ENCODE assay signal across 11 cellular contexts in genomic region chr21:44223334-44223733, GRCh38. TPM values are rescaled to one million over a fixed set of nuclear protein-coding genes. Genes with fewer than 3 reads are reported as not detected.
DNase-seq lines count a peak whose midpoint lies in the region; ATAC-seq, FAIRE-seq and TF ChIP-seq lines count a peak whose summit lies in the region.
"Not testable (repeated sequence)": the region's sequence is repeated elsewhere in the genome, so short reads cannot be mapped to it uniquely, and the experiment has no call there.
"Had no signal": no experiment of that assay in that cellular context is flagged by ENCODE, and none has a peak within 500 bp of the region (broad histone marks: within the 10 kb centered on the region; RNA-seq: fewer than 3 reads in every experiment).

No MANE protein-coding gene starts in this region.

- CTCF ChIA-PET in activated B cell treated with CpG ODN at 0.5 μM for 24 hours (lab: Charles Lee); endothelial cell of umbilical vein (lab: Charles Lee): not testable (repeated sequence)

- H3K9me1 ChIP-seq in endothelial cell of umbilical vein (replicated peaks; ENCODE audit: control insufficient read depth, extremely low read depth, insufficient read depth, low read length); keratinocyte (ENCODE audit: control insufficient read depth, extremely low read depth, insufficient read depth, low read length): not testable (repeated sequence)

- not testable (repeated sequence) for H3K4me2 ChIP-seq in endothelial cell of umbilical vein (ENCODE audit: insufficient read depth, low read length); keratinocyte (ENCODE audit: control insufficient read depth, extremely low read depth, insufficient read depth, low read depth, low read length)

- ATAC-seq in activated B cell treated with CpG ODN at 0.5 μM for 24 hours (ENCODE audit: low read depth) (peak; percentile 13), heart left ventricle (peak; percentile 38 to 82 (median 64)), right lobe of liver (peak in 3 of 4 donors; percentile 31 to 45 (median 36))
- ATAC-seq in stimulated activated naive B cell treated with anti-CD40 and anti-IgM and Interleukin-4, amounts not matched to agents 10 μg/mL and 1 μg/mL and 100 μg/mL, for 72 hours (replicated peaks): peak; percentile 25 to 29

- not testable (repeated sequence) for H3K27ac ChIP-seq in endothelial cell of umbilical vein (ENCODE audit: insufficient read depth, low read depth, low read length); heart left ventricle; keratinocyte (ENCODE audit: control insufficient read depth, insufficient read depth, low read length); right lobe of liver

- DNase-seq in activated B cell treated with CpG ODN at 0.5 μM for 24 hours; endothelial cell of umbilical vein (ENCODE audit: low read depth, low spot score); heart left ventricle; keratinocyte (ENCODE audit: low read depth, low spot score); right lobe of liver; stimulated activated naive B cell treated with anti-CD40 and anti-IgM and Interleukin-4, amounts not matched to agents 10 μg/mL and 1 μg/mL and 100 μg/mL, for 72 hours: not testable (repeated sequence)

- not testable (repeated sequence) for H2AFZ ChIP-seq in endothelial cell of umbilical vein (ENCODE audit: low read depth, low read length); keratinocyte (ENCODE audit: control insufficient read depth, low read length)

- TF ChIP-seq POLR2A in endothelial cell of umbilical vein (IDR thresholded peaks at IDR 0.05; ENCODE audit: low read depth, low read length); heart left ventricle (IDR thresholded peaks at IDR 0.05); right lobe of liver (IDR thresholded peaks at IDR 0.05): not testable (repeated sequence)

- H4K20me1 ChIP-seq in endothelial cell of umbilical vein (replicated peaks; ENCODE audit: control insufficient read depth, extremely low read depth, insufficient read depth, low read length); keratinocyte (ENCODE audit: control insufficient read depth, extremely low read depth, insufficient read depth, low read length): not testable (repeated sequence)

- H3K79me2 ChIP-seq in endothelial cell of umbilical vein (ENCODE audit: control insufficient read depth, insufficient read depth, low read length); keratinocyte (ENCODE audit: control insufficient read depth, insufficient read depth, low read length): not testable (repeated sequence)

- no CpG with 5 or more reads among the region's 5 CpGs for WGBS in heart left ventricle, 4 donors
- no CpG with 5 or more reads among the region's 5 CpGs for WGBS in right lobe of liver (ENCODE audit: insufficient coverage, low coverage, low lambda C conversion rate, missing lambda C conversion rate)

- TF ChIP-seq CTCF in activated B cell treated with CpG ODN at 0.5 μM for 24 hours (IDR thresholded peaks at IDR 0.05); endothelial cell of umbilical vein (IDR thresholded peaks at IDR 0.05; ENCODE audit: extremely low read depth in 1 of 2, insufficient read depth in 1 of 2, low read depth in 1 of 2, low read length in 2 of 2); heart left ventricle (IDR thresholded peaks at IDR 0.05); keratinocyte (optimal IDR thresholded peaks at IDR 0.05 in 1 of 3, IDR thresholded peaks at IDR 0.05 in 1 of 3, conservative IDR thresholded peaks at IDR 0.05 in 1 of 3; ENCODE audit: extremely low read depth in 1 of 3, insufficient read depth in 2 of 3, low read length in 3 of 3); right lobe of liver (IDR thresholded peaks at IDR 0.05): not testable (repeated sequence)

- not testable (repeated sequence) for H3K9ac ChIP-seq in endothelial cell of umbilical vein (replicated peaks; ENCODE audit: extremely low read depth, insufficient read depth, low read length); keratinocyte (ENCODE audit: control insufficient read depth, extremely low read depth, insufficient read depth, low read length)

- not testable (repeated sequence) for H3K36me3 Mint-ChIP-seq in activated B cell treated with CpG ODN at 0.5 μM for 24 hours (ENCODE audit: low read depth); stimulated activated naive B cell treated with anti-CD40 and anti-IgM and Interleukin-4, amounts not matched to agents 10 μg/mL and 1 μg/mL and 100 μg/mL, for 72 hours

- H3K27me3 ChIP-seq in endothelial cell of umbilical vein (ENCODE audit: control insufficient read depth in 2 of 2, insufficient read depth in 2 of 2, low read length in 2 of 2); heart left ventricle; keratinocyte (ENCODE audit: control insufficient read depth, extremely low read depth, insufficient read depth, low read length); right lobe of liver: not testable (repeated sequence)

- H3K9me3 ChIP-seq in endothelial cell of umbilical vein (replicated peaks; ENCODE audit: control insufficient read depth, insufficient read depth, low read length); heart left ventricle; keratinocyte (ENCODE audit: control insufficient read depth, low read depth, low read length); right lobe of liver: not testable (repeated sequence)

- not testable (repeated sequence) for H3K4me3 ChIP-seq in endothelial cell of umbilical vein (replicated peaks in 1 of 3; ENCODE audit: insufficient read depth in 1 of 3, low read depth in 1 of 3, low read length in 3 of 3); heart left ventricle; keratinocyte (ENCODE audit: control insufficient read depth in 2 of 3, extremely low read depth in 1 of 3, insufficient read depth in 2 of 3, low read depth in 1 of 3, low read length in 3 of 3); right lobe of liver

- not testable (repeated sequence) for H3K27me3 Mint-ChIP-seq in activated B cell treated with CpG ODN at 0.5 μM for 24 hours; stimulated activated naive B cell treated with anti-CD40 and anti-IgM and Interleukin-4, amounts not matched to agents 10 μg/mL and 1 μg/mL and 100 μg/mL, for 72 hours

- H3K4me3 Mint-ChIP-seq in activated B cell treated with CpG ODN at 0.5 μM for 24 hours; stimulated activated naive B cell treated with anti-CD40 and anti-IgM and Interleukin-4, amounts not matched to agents 10 μg/mL and 1 μg/mL and 100 μg/mL, for 72 hours: not testable (repeated sequence)

- TSS peak; percentile 22 for BruUV-seq in endothelial cell of umbilical vein (replicated peaks; lab: Mats Ljungman, UMichigan)

- not testable (repeated sequence) for H3K36me3 ChIP-seq in endothelial cell of umbilical vein (ENCODE audit: control insufficient read depth in 2 of 2, extremely low read depth in 1 of 2, insufficient read depth in 2 of 2, low read length in 2 of 2); heart left ventricle; keratinocyte (ENCODE audit: control insufficient read depth in 2 of 2, extremely low read depth in 1 of 2, insufficient read depth in 2 of 2, low read length in 2 of 2); right lobe of liver

- not testable (repeated sequence) for H3K4me1 Mint-ChIP-seq in activated B cell treated with CpG ODN at 0.5 μM for 24 hours; stimulated activated naive B cell treated with anti-CD40 and anti-IgM and Interleukin-4, amounts not matched to agents 10 μg/mL and 1 μg/mL and 100 μg/mL, for 72 hours

- H3K4me1 ChIP-seq in endothelial cell of umbilical vein (ENCODE audit: control insufficient read depth, extremely low read depth, insufficient read depth, low read length); heart left ventricle; keratinocyte (ENCODE audit: control insufficient read depth, extremely low read depth, insufficient read depth, low read length); right lobe of liver: not testable (repeated sequence)

- dilution Hi-C loops in endothelial cell of umbilical vein (cut with MboI; ENCODE audit: extremely low pct_ligation_motif_present, low sequenced_read_pairs); keratinocyte (cut with MboI; ENCODE audit: extremely low pct_ligation_motif_present, low sequenced_read_pairs): not testable (repeated sequence)

- not testable (repeated sequence) for H3K27ac Mint-ChIP-seq in activated B cell treated with CpG ODN at 0.5 μM for 24 hours; stimulated activated naive B cell treated with anti-CD40 and anti-IgM and Interleukin-4, amounts not matched to agents 10 μg/mL and 1 μg/mL and 100 μg/mL, for 72 hours

- not testable (repeated sequence) for H3K9me3 Mint-ChIP-seq in activated B cell treated with CpG ODN at 0.5 μM for 24 hours; stimulated activated naive B cell treated with anti-CD40 and anti-IgM and Interleukin-4, amounts not matched to agents 10 μg/mL and 1 μg/mL and 100 μg/mL, for 72 hours

- intact Hi-C loops in activated B cell treated with CpG ODN at 0.5 μM for 24 hours (cut with micrococcal nuclease); endothelial cell of umbilical vein (cut with micrococcal nuclease); heart left ventricle (cut with DNase I); right lobe of liver (cut with DNase I): not testable (repeated sequence)

- POLR2A ChIA-PET in activated B cell treated with CpG ODN at 0.5 μM for 24 hours (lab: Charles Lee); endothelial cell of umbilical vein (lab: Charles Lee): not testable (repeated sequence)

- not testable (repeated sequence) for FAIRE-seq in endothelial cell of umbilical vein (lab: Jason Lieb, UNC)
- FAIRE-seq in keratinocyte (lab: Jason Lieb, UNC): peak; percentile 63

RNA-seq across cellular contexts. Expression of gene ICOSLG, which starts 17.4 kb away (rescaled TPM):
- total RNA-seq in activated B cell treated with CpG ODN at 0.5 μM for 24 hours (36.4 and 40.9 TPM in 2 replicates), endothelial cell of umbilical vein (2.9 and 3.4 TPM in 2 replicates), heart left ventricle (1 to 10 TPM in 8 of 9 donors, under 1 TPM in 1; 0.78 to 5.5 (median 1.5) TPM), right lobe of liver (1 to 10 TPM; 1.1 to 2.7 (median 1.7) TPM)
- polyA plus RNA-seq in endothelial cell of umbilical vein (0.91 and 1.7 TPM in 2 replicates), heart left ventricle (1 to 10 TPM in 1 of 2 donors, under 1 TPM in 1; 0.80 to 2.6 TPM), keratinocyte (1.7 to 2.2 TPM (median 1.8 TPM) in 3 replicates)
- 1.3 and 1.9 TPM in 2 replicates for polyA plus RNA-seq in endothelial cell of umbilical vein (2011; cell fraction: cytosol; rRNA removed)
- 2.0 and 2.2 TPM in 2 replicates for polyA plus RNA-seq in endothelial cell of umbilical vein (2011; cell fraction: nucleus; rRNA removed)
- polyA plus RNA-seq in endothelial cell of umbilical vein (2012): 2.1 and 6.6 TPM in 2 replicates
- polyA minus RNA-seq in endothelial cell of umbilical vein (1.3 and 2.2 TPM in 2 replicates), keratinocyte (0.67 to 2.9 TPM (median 0.79 TPM) in 3 replicates)
- 1.4 TPM for polyA minus RNA-seq in endothelial cell of umbilical vein (2011; cell fraction: cytosol; rRNA and poly(A)+ RNA removed)
- 1.2 and 2.4 TPM in 2 replicates for polyA minus RNA-seq in endothelial cell of umbilical vein (2011; cell fraction: nucleus; rRNA and poly(A)+ RNA removed)
- polyA plus RNA-seq in keratinocyte (2011; ENCODE audit: low read depth): 1.4 TPM
- polyA plus RNA-seq in keratinocyte (2011; cell fraction: cytosol; rRNA removed): 0.47 and 0.60 TPM in 2 replicates
- 4.0 and 4.8 TPM in 2 replicates for polyA plus RNA-seq in keratinocyte (2011; cell fraction: nucleus; rRNA removed)
- 1.1 and 3.8 TPM in 2 replicates for polyA plus RNA-seq in keratinocyte (2012; ENCODE audit: low replicate concordance)
- polyA minus RNA-seq in keratinocyte (2011; cell fraction: cytosol; rRNA and poly(A)+ RNA removed): 0.58 TPM
- polyA minus RNA-seq in keratinocyte (2011; cell fraction: nucleus; rRNA and poly(A)+ RNA removed): 2.5 and 3.9 TPM in 2 replicates
- total RNA-seq: G401 had no signal

RNA-seq across cellular contexts. Expression of gene DNMT3L, which starts 38.4 kb away (rescaled TPM):
- total RNA-seq in activated B cell treated with CpG ODN at 0.5 μM for 24 hours (not detected in 2 replicates), endothelial cell of umbilical vein (not detected in 2 replicates), heart left ventricle (not detected), right lobe of liver (1 to 10 TPM in 2 of 6 experiments, under 1 TPM in 1, not detected in 3; 0.29 to 2.3 (median 1.4) TPM)
- polyA plus RNA-seq in endothelial cell of umbilical vein (not detected in 2 replicates), heart left ventricle (not detected), keratinocyte (not detected in 3 replicates)
- not detected in 2 replicates for polyA plus RNA-seq in endothelial cell of umbilical vein (2011; cell fraction: cytosol; rRNA removed)
- polyA plus RNA-seq in endothelial cell of umbilical vein (2011; cell fraction: nucleus; rRNA removed): not detected in 2 replicates
- not detected in 2 replicates for polyA plus RNA-seq in endothelial cell of umbilical vein (2012)
- polyA minus RNA-seq in endothelial cell of umbilical vein (not detected in 2 replicates), keratinocyte (not detected in 3 replicates)
- not detected for polyA minus RNA-seq in endothelial cell of umbilical vein (2011; cell fraction: cytosol; rRNA and poly(A)+ RNA removed)
- polyA minus RNA-seq in endothelial cell of umbilical vein (2011; cell fraction: nucleus; rRNA and poly(A)+ RNA removed): not detected in 2 replicates
- not detected for polyA plus RNA-seq in keratinocyte (2011; ENCODE audit: low read depth)
- not detected in 2 replicates for polyA plus RNA-seq in keratinocyte (2011; cell fraction: cytosol; rRNA removed)
- not detected in 2 replicates for polyA plus RNA-seq in keratinocyte (2011; cell fraction: nucleus; rRNA removed)
- not detected in 2 replicates for polyA plus RNA-seq in keratinocyte (2012; ENCODE audit: low replicate concordance)
- not detected for polyA minus RNA-seq in keratinocyte (2011; cell fraction: cytosol; rRNA and poly(A)+ RNA removed)
- not detected in 2 replicates for polyA minus RNA-seq in keratinocyte (2011; cell fraction: nucleus; rRNA and poly(A)+ RNA removed)
- total RNA-seq: CD4-positive, CD25-positive, alpha-beta regulatory T cell; CD8-positive, alpha-beta memory T cell; GM23338; HT-29 had no signal
- polyA plus RNA-seq: CD4-positive, CD25-positive, alpha-beta regulatory T cell; CD8-positive, alpha-beta memory T cell had no signal

Comparison
In these comparisons a context has a peak if more than half of its experiments do, and no peak if none do; other contexts are left out.
1. ATAC-seq: peak in every context shown above with its lines; median percentile 64 in heart left ventricle; 36 in right lobe of liver; 27 in stimulated activated naive B cell treated with anti-CD40 and anti-IgM and Interleukin-4, amounts not matched to agents 10 μg/mL and 1 μg/mL and 100 μg/mL, for 72 hours; 13 in activated B cell treated with CpG ODN at 0.5 μM for 24 hours.